10 cellular contexts compared by ENCODE assay signal in genomic region chr22:45006873-45007246, GRCh38. TPM values are rescaled to one million over a fixed set of nuclear protein-coding genes. Genes with fewer than 3 reads are reported as not detected.
DNase-seq lines count a peak whose midpoint lies in the region; ATAC-seq, FAIRE-seq and TF ChIP-seq lines count a peak whose summit lies in the region.
"Had no signal": no experiment of that assay in that cellular context is flagged by ENCODE, and none has a peak within 500 bp of the region (broad histone marks: within the 10 kb centered on the region; RNA-seq: fewer than 3 reads in every experiment).

No MANE protein-coding gene starts in this region.

- POLR2A ChIA-PET in activated B cell treated with CpG ODN at 0.5 μM for 24 hours (lab: Charles Lee), result no interaction called here

- peak overlapping the region; percentile 96 for H3K9ac ChIP-seq in iPS-15b (ENCODE audit: low read depth, low read length)

- DNase-seq in Daoy (ENCODE audit: low read depth) (peak; percentile 44), activated B cell treated with CpG ODN at 0.5 μM for 24 hours (no peak), putamen (ENCODE audit: low spot score) (peak; percentile 68), GM19239 (ENCODE audit: insufficient read length, low spot score) (no peak), middle frontal gyrus (ENCODE audit: extremely low spot score, low spot score) (no peak), HCEC 1CT (no peak)
- DNase-seq: activated CD4-positive, CD25-positive, alpha-beta regulatory T cell; DMS153 had no signal

- CTCF ChIA-PET in activated B cell treated with CpG ODN at 0.5 μM for 24 hours (lab: Charles Lee), result no interaction called here

- H3K36me3 ChIP-seq in iPS-15b (ENCODE audit: control insufficient read depth, insufficient read depth, low read length), result peaks cover 13% of the 10 kb centered on the region

- no peaks in the 10 kb centered on the region for H3K9me3 ChIP-seq in iPS-15b (ENCODE audit: control insufficient read depth, insufficient read depth, low read length)

- peaks cover 14% of the 10 kb centered on the region for H3K4me1 ChIP-seq in iPS-15b (ENCODE audit: control insufficient read depth, insufficient read depth, low read length)

- ATAC-seq in activated B cell treated with CpG ODN at 0.5 μM for 24 hours (ENCODE audit: low read depth) (no peak), HG03439 (IDR thresholded peaks at IDR 0.05; ENCODE audit: unreplicated experiment) (no peak)

- no peak for FAIRE-seq in GM19239 (lab: Jason Lieb, UNC)

- H3K27me3 Mint-ChIP-seq in activated B cell treated with CpG ODN at 0.5 μM for 24 hours, result peaks cover 55% of the 10 kb centered on the region

- no peak for TF ChIP-seq CTCF in activated B cell treated with CpG ODN at 0.5 μM for 24 hours (IDR thresholded peaks at IDR 0.05)

- peaks cover 15% of the 10 kb centered on the region for H3K4me1 Mint-ChIP-seq in activated B cell treated with CpG ODN at 0.5 μM for 24 hours

- peak overlapping the region; percentile 88 for H3K4me3 ChIP-seq in iPS-15b (ENCODE audit: low read depth, low read length)

- H3K27me3 ChIP-seq in iPS-15b (ENCODE audit: control insufficient read depth, insufficient read depth, low read length), result peaks cover 3% of the 10 kb centered on the region

- H3K9me3 Mint-ChIP-seq in activated B cell treated with CpG ODN at 0.5 μM for 24 hours, result no peaks in the 10 kb centered on the region

- no peaks in the 10 kb centered on the region for H3K36me3 Mint-ChIP-seq in activated B cell treated with CpG ODN at 0.5 μM for 24 hours (ENCODE audit: low read depth)

- intact Hi-C loops in activated B cell treated with CpG ODN at 0.5 μM for 24 hours (cut with micrococcal nuclease), result no loop called here

- no peak overlapping the region for H3K27ac Mint-ChIP-seq in activated B cell treated with CpG ODN at 0.5 μM for 24 hours

- peak overlapping the region; percentile 38 for H3K4me3 Mint-ChIP-seq in activated B cell treated with CpG ODN at 0.5 μM for 24 hours

RNA-seq across cellular contexts. Expression of gene PHF21B, which starts 2.9 kb away (rescaled TPM):
- total RNA-seq in Daoy (2014; rRNA removed; shearing (Covaris generic)), result 0.18 and 0.57 TPM in 2 replicates
- total RNA-seq in activated B cell treated with CpG ODN at 0.5 μM for 24 hours, result not detected in 2 replicates

Comparison
In these comparisons a context has a peak if more than half of its experiments do, and no peak if none do; other contexts are left out.
1. DNase-seq: peak in Daoy (single experiment) and putamen (single experiment); none in activated B cell treated with CpG ODN at 0.5 μM for 24 hours (single experiment), GM19239 (single experiment), middle frontal gyrus (single experiment) and HCEC 1CT (single experiment).